1 cellular context compared by ENCODE assay signal in the genomic region with DNA sequence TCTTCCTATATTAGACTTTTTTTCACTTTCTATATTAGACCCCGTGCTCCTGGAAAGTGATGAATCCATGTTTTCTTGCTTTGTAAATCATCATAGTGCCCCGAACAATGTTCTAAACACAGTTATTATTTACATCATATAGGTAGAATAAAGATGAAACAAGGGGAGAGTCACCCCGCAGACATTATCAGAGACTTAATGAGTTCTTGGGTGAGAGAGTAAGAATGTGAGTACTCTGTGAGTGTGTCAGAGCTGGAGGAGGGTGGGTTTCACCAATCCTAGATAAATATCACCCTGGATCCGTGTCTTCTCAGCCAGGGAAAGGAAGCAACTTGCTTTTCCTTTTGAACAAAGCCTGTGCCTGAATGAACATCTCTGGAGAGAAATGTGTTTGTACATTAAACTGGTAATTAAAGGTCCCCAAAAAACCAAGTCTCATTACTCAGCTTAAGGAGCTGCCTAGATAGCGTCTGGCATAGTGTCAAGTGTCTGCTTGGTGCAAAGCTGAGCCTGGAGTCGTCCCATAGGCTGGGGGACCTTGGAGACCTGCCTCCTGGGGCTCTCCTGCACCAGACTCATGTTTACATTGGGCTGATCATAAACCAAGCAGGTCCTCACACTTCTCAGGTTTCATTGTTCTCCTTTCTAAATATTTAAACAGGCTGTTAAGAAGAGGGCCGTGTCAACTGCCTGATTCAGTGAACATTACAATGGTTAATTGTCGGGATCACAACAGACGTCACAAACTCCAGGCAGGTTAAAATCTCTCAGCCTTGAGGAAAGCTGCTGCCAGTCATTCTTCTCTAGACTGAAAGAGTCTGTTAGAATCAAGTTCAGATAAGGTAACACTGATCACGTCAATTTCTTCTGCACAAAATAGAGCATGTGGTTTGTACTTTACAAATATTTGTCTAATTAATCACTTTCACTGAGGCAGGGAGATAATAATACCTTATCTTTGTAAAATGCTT.
TF ChIP-seq lines count a peak whose summit lies in the region.

No MANE protein-coding gene starts in this region.

TF ChIP-seq in HepG2, 621 proteins besides CTCF, POLR2A, EP300 and RAD21 (continued from another document and continues in another):
- TF ChIP-seq ZNF160 (CRISPR knock-in tag; IDR thresholded peaks at IDR 0.05), result no peak
- peak; percentile 47 for TF ChIP-seq SALL1 (CRISPR knock-in tag; IDR thresholded peaks at IDR 0.05)
- TF ChIP-seq ZSCAN31 (CRISPR knock-in tag; IDR thresholded peaks at IDR 0.05; ENCODE audit: low read depth), result no peak
- TF ChIP-seq, protein P1, sequence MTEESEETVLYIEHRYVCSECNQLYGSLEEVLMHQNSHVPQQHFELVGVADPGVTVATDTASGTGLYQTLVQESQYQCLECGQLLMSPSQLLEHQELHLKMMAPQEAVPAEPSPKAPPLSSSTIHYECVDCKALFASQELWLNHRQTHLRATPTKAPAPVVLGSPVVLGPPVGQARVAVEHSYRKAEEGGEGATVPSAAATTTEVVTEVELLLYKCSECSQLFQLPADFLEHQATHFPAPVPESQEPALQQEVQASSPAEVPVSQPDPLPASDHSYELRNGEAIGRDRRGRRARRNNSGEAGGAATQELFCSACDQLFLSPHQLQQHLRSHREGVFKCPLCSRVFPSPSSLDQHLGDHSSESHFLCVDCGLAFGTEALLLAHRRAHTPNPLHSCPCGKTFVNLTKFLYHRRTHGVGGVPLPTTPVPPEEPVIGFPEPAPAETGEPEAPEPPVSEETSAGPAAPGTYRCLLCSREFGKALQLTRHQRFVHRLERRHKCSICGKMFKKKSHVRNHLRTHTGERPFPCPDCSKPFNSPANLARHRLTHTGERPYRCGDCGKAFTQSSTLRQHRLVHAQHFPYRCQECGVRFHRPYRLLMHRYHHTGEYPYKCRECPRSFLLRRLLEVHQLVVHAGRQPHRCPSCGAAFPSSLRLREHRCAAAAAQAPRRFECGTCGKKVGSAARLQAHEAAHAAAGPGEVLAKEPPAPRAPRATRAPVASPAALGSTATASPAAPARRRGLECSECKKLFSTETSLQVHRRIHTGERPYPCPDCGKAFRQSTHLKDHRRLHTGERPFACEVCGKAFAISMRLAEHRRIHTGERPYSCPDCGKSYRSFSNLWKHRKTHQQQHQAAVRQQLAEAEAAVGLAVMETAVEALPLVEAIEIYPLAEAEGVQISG (CRISPR knock-in tag; IDR thresholded peaks at IDR 0.05), result no peak
- TF ChIP-seq ZBTB3 (CRISPR knock-in tag; IDR thresholded peaks at IDR 0.05; ENCODE audit: borderline replicate concordance, low read depth), result no peak
- TF ChIP-seq, protein P2, sequence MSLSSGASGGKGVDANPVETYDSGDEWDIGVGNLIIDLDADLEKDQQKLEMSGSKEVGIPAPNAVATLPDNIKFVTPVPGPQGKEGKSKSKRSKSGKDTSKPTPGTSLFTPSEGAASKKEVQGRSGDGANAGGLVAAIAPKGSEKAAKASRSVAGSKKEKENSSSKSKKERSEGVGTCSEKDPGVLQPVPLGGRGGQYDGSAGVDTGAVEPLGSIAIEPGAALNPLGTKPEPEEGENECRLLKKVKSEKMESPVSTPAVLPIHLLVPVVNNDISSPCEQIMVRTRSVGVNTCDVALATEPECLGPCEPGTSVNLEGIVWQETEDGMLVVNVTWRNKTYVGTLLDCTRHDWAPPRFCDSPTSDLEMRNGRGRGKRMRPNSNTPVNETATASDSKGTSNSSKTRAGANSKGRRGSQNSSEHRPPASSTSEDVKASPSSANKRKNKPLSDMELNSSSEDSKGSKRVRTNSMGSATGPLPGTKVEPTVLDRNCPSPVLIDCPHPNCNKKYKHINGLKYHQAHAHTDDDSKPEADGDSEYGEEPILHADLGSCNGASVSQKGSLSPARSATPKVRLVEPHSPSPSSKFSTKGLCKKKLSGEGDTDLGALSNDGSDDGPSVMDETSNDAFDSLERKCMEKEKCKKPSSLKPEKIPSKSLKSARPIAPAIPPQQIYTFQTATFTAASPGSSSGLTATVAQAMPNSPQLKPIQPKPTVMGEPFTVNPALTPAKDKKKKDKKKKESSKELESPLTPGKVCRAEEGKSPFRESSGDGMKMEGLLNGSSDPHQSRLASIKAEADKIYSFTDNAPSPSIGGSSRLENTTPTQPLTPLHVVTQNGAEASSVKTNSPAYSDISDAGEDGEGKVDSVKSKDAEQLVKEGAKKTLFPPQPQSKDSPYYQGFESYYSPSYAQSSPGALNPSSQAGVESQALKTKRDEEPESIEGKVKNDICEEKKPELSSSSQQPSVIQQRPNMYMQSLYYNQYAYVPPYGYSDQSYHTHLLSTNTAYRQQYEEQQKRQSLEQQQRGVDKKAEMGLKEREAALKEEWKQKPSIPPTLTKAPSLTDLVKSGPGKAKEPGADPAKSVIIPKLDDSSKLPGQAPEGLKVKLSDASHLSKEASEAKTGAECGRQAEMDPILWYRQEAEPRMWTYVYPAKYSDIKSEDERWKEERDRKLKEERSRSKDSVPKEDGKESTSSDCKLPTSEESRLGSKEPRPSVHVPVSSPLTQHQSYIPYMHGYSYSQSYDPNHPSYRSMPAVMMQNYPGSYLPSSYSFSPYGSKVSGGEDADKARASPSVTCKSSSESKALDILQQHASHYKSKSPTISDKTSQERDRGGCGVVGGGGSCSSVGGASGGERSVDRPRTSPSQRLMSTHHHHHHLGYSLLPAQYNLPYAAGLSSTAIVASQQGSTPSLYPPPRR (CRISPR knock-in tag; IDR thresholded peaks at IDR 0.05; ENCODE audit: borderline replicate concordance), result peak; percentile 71; the same call in 1 of the 2 replicates
- no peak for TF ChIP-seq ZNF678 (CRISPR knock-in tag; IDR thresholded peaks at IDR 0.05)
- peak; percentile 84 for TF ChIP-seq FOXK1 (CRISPR knock-in tag; IDR thresholded peaks at IDR 0.05; ENCODE audit: borderline replicate concordance, low read depth)
- TF ChIP-seq, protein P3, sequence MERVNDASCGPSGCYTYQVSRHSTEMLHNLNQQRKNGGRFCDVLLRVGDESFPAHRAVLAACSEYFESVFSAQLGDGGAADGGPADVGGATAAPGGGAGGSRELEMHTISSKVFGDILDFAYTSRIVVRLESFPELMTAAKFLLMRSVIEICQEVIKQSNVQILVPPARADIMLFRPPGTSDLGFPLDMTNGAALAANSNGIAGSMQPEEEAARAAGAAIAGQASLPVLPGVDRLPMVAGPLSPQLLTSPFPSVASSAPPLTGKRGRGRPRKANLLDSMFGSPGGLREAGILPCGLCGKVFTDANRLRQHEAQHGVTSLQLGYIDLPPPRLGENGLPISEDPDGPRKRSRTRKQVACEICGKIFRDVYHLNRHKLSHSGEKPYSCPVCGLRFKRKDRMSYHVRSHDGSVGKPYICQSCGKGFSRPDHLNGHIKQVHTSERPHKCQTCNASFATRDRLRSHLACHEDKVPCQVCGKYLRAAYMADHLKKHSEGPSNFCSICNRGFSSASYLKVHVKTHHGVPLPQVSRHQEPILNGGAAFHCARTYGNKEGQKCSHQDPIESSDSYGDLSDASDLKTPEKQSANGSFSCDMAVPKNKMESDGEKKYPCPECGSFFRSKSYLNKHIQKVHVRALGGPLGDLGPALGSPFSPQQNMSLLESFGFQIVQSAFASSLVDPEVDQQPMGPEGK (CRISPR knock-in tag; IDR thresholded peaks at IDR 0.05), result peak; percentile 39; the same call in 1 of the 2 replicates
- no peak for TF ChIP-seq SMAD9 (CRISPR knock-in tag; IDR thresholded peaks at IDR 0.05)
- TF ChIP-seq HMG20A (CRISPR knock-in tag; IDR thresholded peaks at IDR 0.05; ENCODE audit: borderline replicate concordance), result peak; percentile 70; the same call in 1 of the 2 replicates
- TF ChIP-seq, protein P4, sequence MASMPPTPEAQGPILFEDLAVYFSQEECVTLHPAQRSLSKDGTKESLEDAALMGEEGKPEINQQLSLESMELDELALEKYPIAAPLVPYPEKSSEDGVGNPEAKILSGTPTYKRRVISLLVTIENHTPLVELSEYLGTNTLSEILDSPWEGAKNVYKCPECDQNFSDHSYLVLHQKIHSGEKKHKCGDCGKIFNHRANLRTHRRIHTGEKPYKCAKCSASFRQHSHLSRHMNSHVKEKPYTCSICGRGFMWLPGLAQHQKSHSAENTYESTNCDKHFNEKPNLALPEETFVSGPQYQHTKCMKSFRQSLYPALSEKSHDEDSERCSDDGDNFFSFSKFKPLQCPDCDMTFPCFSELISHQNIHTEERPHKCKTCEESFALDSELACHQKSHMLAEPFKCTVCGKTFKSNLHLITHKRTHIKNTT (CRISPR knock-in tag; IDR thresholded peaks at IDR 0.05), result no peak
- no peak for TF ChIP-seq HNRNPL (IDR thresholded peaks at IDR 0.05; ENCODE audit: low read depth, low read length)
- TF ChIP-seq CCAR2 (optimal IDR thresholded peaks at IDR 0.05; ENCODE audit: low read depth, low read length), result no peak
- no peak for TF ChIP-seq CEBPB (IDR thresholded peaks at IDR 0.05; ENCODE audit: borderline replicate concordance, low read depth, low read length)
- 0 out of 2 replicates have a peak, but pooled peaks have one; percentile 57 for TF ChIP-seq GFI1 (CRISPR knock-in tag; IDR thresholded peaks at IDR 0.05; ENCODE audit: borderline replicate concordance)
- TF ChIP-seq TBX3 (IDR thresholded peaks at IDR 0.05; ENCODE audit: borderline replicate concordance), result peak; percentile 68; the same call in 1 of the 2 replicates
- TF ChIP-seq SIX1 (CRISPR knock-in tag; IDR thresholded peaks at IDR 0.05; ENCODE audit: borderline replicate concordance), result peak; percentile 94
- no peak for TF ChIP-seq PRPF4 (IDR thresholded peaks at IDR 0.05; ENCODE audit: low read depth, low read length, poor library complexity, severe bottlenecking)
- no peak for TF ChIP-seq ZFX (CRISPR knock-in tag; IDR thresholded peaks at IDR 0.05; ENCODE audit: low read depth)
- TF ChIP-seq SIX4 (CRISPR knock-in tag; IDR thresholded peaks at IDR 0.05), result peak; percentile 98
- no peak for TF ChIP-seq MED8 (CRISPR knock-in tag; IDR thresholded peaks at IDR 0.05; ENCODE audit: insufficient replicate concordance)
- TF ChIP-seq ZNF546 (CRISPR knock-in tag; conservative IDR thresholded peaks at IDR 0.05), result no peak
- peak; percentile 91 for TF ChIP-seq SOX13 (IDR thresholded peaks at IDR 0.05)
- peak in 1 of 2 experiments; percentile 99; a peak in 2 of 4 replicates for TF ChIP-seq SOX13 (CRISPR knock-in tag; conservative IDR thresholded peaks at IDR 0.05 in 1 of 2, IDR thresholded peaks at IDR 0.05 in 1 of 2)
- no peak for TF ChIP-seq NONO (IDR thresholded peaks at IDR 0.05)
- no peak for TF ChIP-seq NONO (CRISPR knock-in tag; conservative IDR thresholded peaks at IDR 0.05)
- no peak for TF ChIP-seq SMAD1 (CRISPR knock-in tag; IDR thresholded peaks at IDR 0.05; ENCODE audit: borderline replicate concordance, low read depth)
- TF ChIP-seq FOXC1 (CRISPR knock-in tag; IDR thresholded peaks at IDR 0.05; ENCODE audit: borderline replicate concordance), result no peak
- TF ChIP-seq RXRB (CRISPR knock-in tag; IDR thresholded peaks at IDR 0.05; ENCODE audit: borderline replicate concordance), result 0 out of 2 replicates have a peak, but pooled peaks have one; percentile 30
- TF ChIP-seq ZNF367 (CRISPR knock-in tag; IDR thresholded peaks at IDR 0.05; ENCODE audit: borderline replicate concordance), result no peak
- TF ChIP-seq, protein P5, sequence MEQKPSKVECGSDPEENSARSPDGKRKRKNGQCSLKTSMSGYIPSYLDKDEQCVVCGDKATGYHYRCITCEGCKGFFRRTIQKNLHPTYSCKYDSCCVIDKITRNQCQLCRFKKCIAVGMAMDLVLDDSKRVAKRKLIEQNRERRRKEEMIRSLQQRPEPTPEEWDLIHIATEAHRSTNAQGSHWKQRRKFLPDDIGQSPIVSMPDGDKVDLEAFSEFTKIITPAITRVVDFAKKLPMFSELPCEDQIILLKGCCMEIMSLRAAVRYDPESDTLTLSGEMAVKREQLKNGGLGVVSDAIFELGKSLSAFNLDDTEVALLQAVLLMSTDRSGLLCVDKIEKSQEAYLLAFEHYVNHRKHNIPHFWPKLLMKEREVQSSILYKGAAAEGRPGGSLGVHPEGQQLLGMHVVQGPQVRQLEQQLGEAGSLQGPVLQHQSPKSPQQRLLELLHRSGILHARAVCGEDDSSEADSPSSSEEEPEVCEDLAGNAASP (CRISPR knock-in tag; IDR thresholded peaks at IDR 0.05; ENCODE audit: borderline replicate concordance), result peak; percentile 84; the same call in 1 of the 2 replicates
- TF ChIP-seq FOXA1 (IDR thresholded peaks at IDR 0.05), result no peak
- peak; percentile 76 for TF ChIP-seq FOXA1 (CRISPR knock-in tag; IDR thresholded peaks at IDR 0.05)
- TF ChIP-seq KLF16 (CRISPR knock-in tag; IDR thresholded peaks at IDR 0.05), result 0 out of 4 replicates have a peak, but pooled peaks of 1 of the 2 experiments have one; percentile 21
- TF ChIP-seq KAT8 (CRISPR knock-in tag; IDR thresholded peaks at IDR 0.05), result 0 out of 2 replicates have a peak, but pooled peaks have one; percentile 22
- TF ChIP-seq, protein P6, sequence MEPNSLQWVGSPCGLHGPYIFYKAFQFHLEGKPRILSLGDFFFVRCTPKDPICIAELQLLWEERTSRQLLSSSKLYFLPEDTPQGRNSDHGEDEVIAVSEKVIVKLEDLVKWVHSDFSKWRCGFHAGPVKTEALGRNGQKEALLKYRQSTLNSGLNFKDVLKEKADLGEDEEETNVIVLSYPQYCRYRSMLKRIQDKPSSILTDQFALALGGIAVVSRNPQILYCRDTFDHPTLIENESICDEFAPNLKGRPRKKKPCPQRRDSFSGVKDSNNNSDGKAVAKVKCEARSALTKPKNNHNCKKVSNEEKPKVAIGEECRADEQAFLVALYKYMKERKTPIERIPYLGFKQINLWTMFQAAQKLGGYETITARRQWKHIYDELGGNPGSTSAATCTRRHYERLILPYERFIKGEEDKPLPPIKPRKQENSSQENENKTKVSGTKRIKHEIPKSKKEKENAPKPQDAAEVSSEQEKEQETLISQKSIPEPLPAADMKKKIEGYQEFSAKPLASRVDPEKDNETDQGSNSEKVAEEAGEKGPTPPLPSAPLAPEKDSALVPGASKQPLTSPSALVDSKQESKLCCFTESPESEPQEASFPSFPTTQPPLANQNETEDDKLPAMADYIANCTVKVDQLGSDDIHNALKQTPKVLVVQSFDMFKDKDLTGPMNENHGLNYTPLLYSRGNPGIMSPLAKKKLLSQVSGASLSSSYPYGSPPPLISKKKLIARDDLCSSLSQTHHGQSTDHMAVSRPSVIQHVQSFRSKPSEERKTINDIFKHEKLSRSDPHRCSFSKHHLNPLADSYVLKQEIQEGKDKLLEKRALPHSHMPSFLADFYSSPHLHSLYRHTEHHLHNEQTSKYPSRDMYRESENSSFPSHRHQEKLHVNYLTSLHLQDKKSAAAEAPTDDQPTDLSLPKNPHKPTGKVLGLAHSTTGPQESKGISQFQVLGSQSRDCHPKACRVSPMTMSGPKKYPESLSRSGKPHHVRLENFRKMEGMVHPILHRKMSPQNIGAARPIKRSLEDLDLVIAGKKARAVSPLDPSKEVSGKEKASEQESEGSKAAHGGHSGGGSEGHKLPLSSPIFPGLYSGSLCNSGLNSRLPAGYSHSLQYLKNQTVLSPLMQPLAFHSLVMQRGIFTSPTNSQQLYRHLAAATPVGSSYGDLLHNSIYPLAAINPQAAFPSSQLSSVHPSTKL (CRISPR knock-in tag; IDR thresholded peaks at IDR 0.05), result peak; percentile 83
